In the genomic region with DNA sequence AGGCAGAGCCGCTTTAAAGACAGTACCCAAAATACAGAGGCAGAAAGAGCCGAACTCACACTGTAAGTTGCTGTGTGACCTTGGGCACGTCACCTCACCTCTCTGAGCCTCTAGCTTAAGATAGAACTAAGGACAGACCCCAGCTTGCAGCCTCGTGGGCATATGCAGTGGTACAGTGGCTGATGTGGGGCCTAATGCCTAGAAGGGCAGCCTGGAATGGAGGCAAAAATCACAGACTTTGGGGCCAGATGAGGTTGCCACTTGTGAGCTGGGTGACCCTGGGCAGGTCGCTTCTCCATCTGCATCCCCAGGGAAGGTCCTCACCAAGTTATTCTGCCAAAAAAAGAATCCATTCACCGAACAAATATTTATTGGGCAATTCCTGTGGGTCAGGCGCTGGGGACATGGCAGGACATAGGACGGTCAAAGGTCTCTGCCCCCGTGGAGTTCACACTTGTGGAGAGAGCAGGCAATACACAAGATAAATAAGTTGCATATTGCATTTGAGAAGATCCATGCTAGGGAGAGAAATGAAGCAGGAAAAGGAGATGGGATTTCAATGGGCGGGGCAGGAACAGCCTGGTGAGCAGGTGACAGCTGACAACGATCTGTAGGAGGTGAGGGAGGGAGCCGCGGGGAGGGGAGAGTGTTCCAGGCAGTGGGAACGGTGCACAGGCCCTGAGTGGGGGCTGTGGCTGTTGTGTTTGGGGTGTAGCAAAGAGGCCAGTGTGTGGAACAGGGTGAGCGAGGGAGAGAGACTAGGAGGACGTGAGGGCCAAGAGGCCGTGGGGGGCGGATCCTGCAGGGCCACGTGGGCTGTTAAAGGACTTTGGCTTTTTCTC, we compare ENCODE assay signal across 9 cellular contexts.
DNase-seq lines count a peak whose midpoint lies in the region; ATAC-seq and TF ChIP-seq lines count a peak whose summit lies in the region.
"Had no signal": no experiment of that assay in that cellular context is flagged by ENCODE, and none has a peak within 500 bp of the region (broad histone marks: within the 10 kb centered on the region; RNA-seq: fewer than 3 reads in every experiment).

No MANE protein-coding gene starts in this region.

- in situ Hi-C loops in gastrocnemius medialis (cut with MboI; ENCODE audit: low sequenced_read_pairs in 4 of 4), result no loop called here

- TF ChIP-seq CTCF in RWPE1 (conservative IDR thresholded peaks at IDR 0.05; ENCODE audit: low read depth), result no peak
- TF ChIP-seq CTCF in gastroesophageal sphincter (IDR thresholded peaks at IDR 0.05), result peak in 2 of 4 experiments; percentile 12 to 21
- TF ChIP-seq CTCF in gastrocnemius medialis (IDR thresholded peaks at IDR 0.05 in 4 of 5, conservative IDR thresholded peaks at IDR 0.05 in 1 of 5), result no peak

- POLR2A ChIA-PET in RWPE1 (lab: Yijun Ruan, JAX; ENCODE audit: low non-redundant PET), result no interaction called here

- 39 to 46% methylated on average over 12 to 15 of the region's 19 CpGs for WGBS in gastroesophageal sphincter (ENCODE audit: low coverage in 1 of 2), 2 donors

- peak overlapping the region; percentile 91 for H3K27ac ChIP-seq in RWPE1
- H3K27ac ChIP-seq in gastroesophageal sphincter, result peak overlapping the region; percentile 84 to 90 (median 88)
- peak overlapping the region; percentile 87 to 95 (median 90) for H3K27ac ChIP-seq in gastrocnemius medialis

- CTCF ChIA-PET in RWPE1 (lab: Yijun Ruan, JAX), result interaction anchor here (1.7 kb wide), 1 partner anchor 127 kb away, joined by 4 read pairs; no protein-coding TSS in a partner anchor

- H3K36me3 ChIP-seq in gastroesophageal sphincter, result no peaks in the 10 kb centered on the region
- no peaks in the 10 kb centered on the region for H3K36me3 ChIP-seq in gastrocnemius medialis

- DNase-seq in HCEC 1CT (peak; percentile 75), RWPE1 (ENCODE audit: low spot score) (no peak), gastrocnemius medialis (peak; percentile 69 to 84), superior temporal gyrus (ENCODE audit: extremely low spot score) (no peak), germinal center (ENCODE audit: low spot score) (no peak), SKM-1 (lab: John Stamatoyannopoulos, UW; ENCODE audit: unreplicated experiment) (no peak)
- DNase-seq: stimulated activated CD4-positive, alpha-beta T cell treated with anti-CD3 and anti-CD28 coated beads, Interleukin-12 subunit alpha, Interleukin-12 subunit beta, amount 100 ng/mL, for 4 hours had no signal

- peak; percentile 29 for ATAC-seq in gastroesophageal sphincter
- ATAC-seq in gastrocnemius medialis, result peak; percentile 48 to 52
- no peak for ATAC-seq in GM18870 (IDR thresholded peaks at IDR 0.05; ENCODE audit: unreplicated experiment)

- H3K4me3 ChIP-seq in gastroesophageal sphincter (no peak overlapping the region), gastrocnemius medialis (no peak overlapping the region)

- intact Hi-C loops in gastrocnemius medialis (cut with DNase I; ENCODE audit: low total_unique reads), result loop anchor here (1.0 to 10.0 kb wide), 4 partner anchors 27 to 269 kb away; no protein-coding TSS in a partner anchor

- peaks cover 0 to 6% (median 0%) of the 10 kb centered on the region in 3 donors for H3K9me3 ChIP-seq in gastroesophageal sphincter
- H3K9me3 ChIP-seq in gastrocnemius medialis, result no peaks in the 10 kb centered on the region

- H3K27me3 ChIP-seq in gastroesophageal sphincter (no peaks in the 10 kb centered on the region), gastrocnemius medialis (no peaks in the 10 kb centered on the region)

- TF ChIP-seq POLR2A in gastroesophageal sphincter (IDR thresholded peaks at IDR 0.05) (no peak), gastrocnemius medialis (IDR thresholded peaks at IDR 0.05) (peak; percentile 66 to 68)

- no peak for TF ChIP-seq EP300 in gastroesophageal sphincter (IDR thresholded peaks at IDR 0.05)

- peaks cover 0 to 76% (median 42%) of the 10 kb centered on the region in 3 donors for H3K4me1 ChIP-seq in gastroesophageal sphincter
- peaks cover 57 to 66% of the 10 kb centered on the region in 2 donors for H3K4me1 ChIP-seq in gastrocnemius medialis

Comparison
In these comparisons a context has a peak if more than half of its experiments do, and no peak if none do; other contexts are left out.
1. DNase-seq: peak in HCEC 1CT (single experiment) and gastrocnemius medialis (2 of 2); none in RWPE1 (single experiment), superior temporal gyrus (single experiment), germinal center (single experiment) and SKM-1 (single experiment).
2. POLR2A ChIP-seq: peak in gastrocnemius medialis (2 of 2); none in gastroesophageal sphincter (0 of 2).
3. Peak in every context shown above with its lines, with median percentiles within 50 percentile points of each other: H3K27ac ChIP-seq.